In the genomic region with DNA sequence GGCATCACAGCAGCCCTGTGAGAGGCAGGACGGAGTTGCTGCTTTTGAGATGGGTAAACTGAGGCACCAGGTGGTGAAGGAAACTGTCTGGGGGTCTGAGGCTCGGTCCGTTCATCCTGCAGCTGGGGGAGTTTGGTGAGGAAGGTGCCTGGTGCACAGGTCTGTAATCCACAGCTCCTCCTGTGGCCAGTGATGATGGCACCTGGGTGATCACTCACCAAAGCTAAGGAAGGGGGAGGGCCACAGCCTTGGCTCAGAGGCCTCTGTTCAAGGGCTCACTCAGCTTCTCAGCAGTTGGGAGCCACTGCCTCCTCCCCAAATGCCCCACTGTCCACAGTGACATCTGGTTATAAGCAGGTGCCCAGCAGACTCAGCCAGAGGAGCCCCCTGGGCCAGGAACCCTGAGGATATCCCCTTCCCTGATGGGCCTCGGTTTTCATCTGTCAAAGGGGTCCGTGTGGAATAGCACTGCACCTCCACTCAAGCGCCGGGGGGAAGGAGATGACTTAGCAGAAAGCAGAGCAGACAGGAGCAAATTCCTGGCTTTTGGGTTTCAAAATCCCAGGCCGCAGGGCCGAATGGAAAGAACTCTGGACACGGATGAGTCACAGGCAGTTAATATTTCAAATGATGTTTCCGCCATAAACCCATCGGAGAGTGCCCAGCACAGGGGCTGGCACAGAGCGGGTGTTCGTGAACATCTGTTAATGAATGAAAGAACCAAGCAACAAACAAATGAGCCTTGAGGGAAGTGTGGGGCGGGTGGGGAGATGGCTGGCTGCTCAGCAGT, we compare ENCODE assay signal across 8 cellular contexts.
A peak's percentile ranks its signal among the peaks of the same experiment; 100 is the strongest.
DNase-seq lines count a peak whose midpoint lies in the region; ATAC-seq and TF ChIP-seq lines count a peak whose summit lies in the region.

No MANE protein-coding gene starts in this region.

- no peaks in the 10 kb centered on the region for H3K9me3 Mint-ChIP-seq in nephron progenitor cell
- no peaks in the 10 kb centered on the region for H3K9me3 Mint-ChIP-seq in activated T-helper 1 cell treated with anti-CD3 and anti-CD28 coated beads, Interleukin-12 subunit alpha, Interleukin-12 subunit beta, Interleukin-2, Interleukin-4 antibody, amounts not matched to agents 30 ng/mL and 10 ng/mL and 1 ng/mL, durations not matched to agents 14 hours and 24 hours and 36 hours

- no peak for TF ChIP-seq CTCF in nephron progenitor cell (IDR thresholded peaks at IDR 0.05)

- DNase-seq in DMS53 treated with DMSO at 0.1 percent for 48 hours (lab: John Stamatoyannopoulos, UW; ENCODE audit: unreplicated experiment) (peak; percentile 4), HuH-7.5 (ENCODE audit: low spot score) (peak; percentile 63), cerebellar cortex (ENCODE audit: low spot score) (peak; percentile 8), nephron progenitor cell (peak; percentile 28), activated T-cell treated with anti-CD3 and anti-CD28 coated beads for 4 hours (no peak)
- no peak for DNase-seq in activated T-helper 1 cell treated with anti-CD3 and anti-CD28 coated beads, Interleukin-12 subunit alpha, Interleukin-12 subunit beta, Interleukin-2, Interleukin-4 antibody, amounts not matched to agents 30 ng/mL and 10 ng/mL and 1 ng/mL, durations not matched to agents 14 hours and 24 hours and 36 hours (ENCODE audit: low spot score)
- no peak for DNase-seq in stimulated activated CD4-positive, alpha-beta T cell treated with anti-CD3 and anti-CD28 coated beads, Interleukin-2, amount 100 ng/mL, for 24 hours

- intact Hi-C loops in activated T-helper 1 cell treated with anti-CD3 and anti-CD28 coated beads, Interleukin-12 subunit alpha, Interleukin-12 subunit beta, Interleukin-2, Interleukin-4 antibody, amounts not matched to agents 30 ng/mL and 10 ng/mL and 1 ng/mL, durations not matched to agents 14 hours and 24 hours and 36 hours (cut with micrococcal nuclease) = no loop called here

- no peak overlapping the region for H3K4me3 Mint-ChIP-seq in nephron progenitor cell
- H3K4me3 Mint-ChIP-seq in activated T-helper 1 cell treated with anti-CD3 and anti-CD28 coated beads, Interleukin-12 subunit alpha, Interleukin-12 subunit beta, Interleukin-2, Interleukin-4 antibody, amounts not matched to agents 30 ng/mL and 10 ng/mL and 1 ng/mL, durations not matched to agents 14 hours and 24 hours and 36 hours = no peak overlapping the region

- H3K36me3 Mint-ChIP-seq in nephron progenitor cell (ENCODE audit: low read depth) = no peaks in the 10 kb centered on the region
- H3K36me3 Mint-ChIP-seq in activated T-helper 1 cell treated with anti-CD3 and anti-CD28 coated beads, Interleukin-12 subunit alpha, Interleukin-12 subunit beta, Interleukin-2, Interleukin-4 antibody, amounts not matched to agents 30 ng/mL and 10 ng/mL and 1 ng/mL, durations not matched to agents 14 hours and 24 hours and 36 hours (ENCODE audit: low read depth) = no peaks in the 10 kb centered on the region

- no peak overlapping the region for H3K27ac Mint-ChIP-seq in nephron progenitor cell
- no peak overlapping the region for H3K27ac Mint-ChIP-seq in activated T-helper 1 cell treated with anti-CD3 and anti-CD28 coated beads, Interleukin-12 subunit alpha, Interleukin-12 subunit beta, Interleukin-2, Interleukin-4 antibody, amounts not matched to agents 30 ng/mL and 10 ng/mL and 1 ng/mL, durations not matched to agents 14 hours and 24 hours and 36 hours

- H3K27me3 Mint-ChIP-seq in nephron progenitor cell (ENCODE audit: low read depth, poor library complexity) = peaks cover 8% of the 10 kb centered on the region
- H3K27me3 Mint-ChIP-seq in activated T-helper 1 cell treated with anti-CD3 and anti-CD28 coated beads, Interleukin-12 subunit alpha, Interleukin-12 subunit beta, Interleukin-2, Interleukin-4 antibody, amounts not matched to agents 30 ng/mL and 10 ng/mL and 1 ng/mL, durations not matched to agents 14 hours and 24 hours and 36 hours (ENCODE audit: insufficient read depth) = no peaks in the 10 kb centered on the region

- no peak for ATAC-seq in GM21526 (IDR thresholded peaks at IDR 0.05; ENCODE audit: low FRiP score, unreplicated experiment)

- H3K4me1 Mint-ChIP-seq in nephron progenitor cell = peaks cover 52% of the 10 kb centered on the region
- no peaks in the 10 kb centered on the region for H3K4me1 Mint-ChIP-seq in activated T-helper 1 cell treated with anti-CD3 and anti-CD28 coated beads, Interleukin-12 subunit alpha, Interleukin-12 subunit beta, Interleukin-2, Interleukin-4 antibody, amounts not matched to agents 30 ng/mL and 10 ng/mL and 1 ng/mL, durations not matched to agents 14 hours and 24 hours and 36 hours (ENCODE audit: low read depth)

Comparison
In these comparisons a context has a peak if more than half of its experiments do, and no peak if none do; other contexts are left out.
1. DNase-seq: peak in DMS53 treated with DMSO at 0.1 percent for 48 hours (single experiment), HuH-7.5 (single experiment), cerebellar cortex (single experiment) and nephron progenitor cell (single experiment); none in activated T-helper 1 cell treated with anti-CD3 and anti-CD28 coated beads, Interleukin-12 subunit alpha, Interleukin-12 subunit beta, Interleukin-2, Interleukin-4 antibody, amounts not matched to agents 30 ng/mL and 10 ng/mL and 1 ng/mL, durations not matched to agents 14 hours and 24 hours and 36 hours (single experiment), activated T-cell treated with anti-CD3 and anti-CD28 coated beads for 4 hours (single experiment) and stimulated activated CD4-positive, alpha-beta T cell treated with anti-CD3 and anti-CD28 coated beads, Interleukin-2, amount 100 ng/mL, for 24 hours (0 of 2).